ENCODE assay signal across 15 cellular contexts in the genomic region with DNA sequence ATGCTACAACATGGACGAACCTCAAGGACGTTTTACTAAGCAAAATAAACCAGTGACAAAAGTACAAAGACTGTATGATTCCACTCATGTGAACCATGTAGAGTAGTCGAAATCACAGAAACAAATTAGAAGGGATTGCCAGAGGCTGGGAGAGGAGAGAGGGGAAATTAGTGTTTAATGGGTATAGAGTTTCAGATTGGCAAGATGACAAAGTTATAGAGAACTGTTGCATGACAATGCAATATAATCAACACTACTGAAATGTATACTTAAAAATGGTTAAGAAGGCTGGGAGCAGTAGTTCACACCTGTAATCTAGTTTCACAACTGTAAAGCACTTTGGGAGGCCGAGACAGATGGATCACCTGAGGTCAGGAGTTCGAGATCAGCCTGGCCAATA. TPM values are rescaled to one million over a fixed set of nuclear protein-coding genes. Genes with fewer than 3 reads are reported as not detected.
DNase-seq lines count a peak whose midpoint lies in the region; ATAC-seq, FAIRE-seq and TF ChIP-seq lines count a peak whose summit lies in the region.
"Had no signal": no experiment of that assay in that cellular context is flagged by ENCODE, and none has a peak within 500 bp of the region (broad histone marks: within the 10 kb centered on the region; RNA-seq: fewer than 3 reads in every experiment).

No MANE protein-coding gene starts in this region.

- H2BK15ac ChIP-seq in neuronal stem cell (ENCODE audit: low read length) = no peak overlapping the region

- peaks cover 1% of the 10 kb centered on the region for H3K36me3 Mint-ChIP-seq in progenitor cell of endocrine pancreas (ENCODE audit: insufficient read depth)
- H3K36me3 Mint-ChIP-seq: CD8-positive, alpha-beta memory T cell had no signal

- H3K23ac ChIP-seq in neuronal stem cell (ENCODE audit: low read depth, low read length, poor library complexity) = no peak overlapping the region

- H4K8ac ChIP-seq in neuronal stem cell (ENCODE audit: low read depth, low read length) = no peak overlapping the region

- TF ChIP-seq CTCF in mucosa of descending colon (IDR thresholded peaks at IDR 0.05) (no peak), progenitor cell of endocrine pancreas (IDR thresholded peaks at IDR 0.05; ENCODE audit: unreplicated experiment) (no peak)

- H2BK12ac ChIP-seq in neuronal stem cell (ENCODE audit: low read length) = no peak overlapping the region

- no peaks in the 10 kb centered on the region for H3K36me3 ChIP-seq in mucosa of descending colon (ENCODE audit: low read depth)
- H3K36me3 ChIP-seq in neuronal stem cell (replicated peaks in 1 of 2; ENCODE audit: control insufficient read depth in 2 of 2, insufficient read depth in 2 of 2, low read length in 2 of 2) = no peaks in the 10 kb centered on the region
- H3K36me3 ChIP-seq: BLaER1, HAP-1 had no signal

- no peak overlapping the region for H3K27ac Mint-ChIP-seq in progenitor cell of endocrine pancreas
- H3K27ac Mint-ChIP-seq: CD8-positive, alpha-beta memory T cell had no signal

- H4K91ac ChIP-seq in neuronal stem cell (ENCODE audit: low read depth, low read length, poor library complexity) = no peak overlapping the region

- no peak overlapping the region for H3K27ac ChIP-seq in neuronal stem cell (replicated peaks; ENCODE audit: low read length)
- H3K27ac ChIP-seq: BLaER1, SK-N-MC had no signal

- no peaks in the 10 kb centered on the region for H3K27me3 ChIP-seq in neuronal stem cell (ENCODE audit: control insufficient read depth in 3 of 3, insufficient read depth in 3 of 3, low read depth in 1 of 3, low read length in 3 of 3)
- H3K27me3 ChIP-seq: BLaER1 had no signal

- WGBS in neuronal stem cell (ENCODE audit: extremely low coverage in 2 of 2, insufficient read length in 2 of 2, insufficient replicate concordance in 1 of 2), 2 donors = no CpG with 5 or more reads among the region's 5 CpGs

- intact Hi-C loops in mucosa of descending colon (cut with DNase I, micrococcal nuclease) = no loop called here

- no peak overlapping the region for H2AK5ac ChIP-seq in neuronal stem cell (ENCODE audit: low read depth, low read length)

- H3K9me3 ChIP-seq in mucosa of descending colon (no peaks in the 10 kb centered on the region), neuronal stem cell (replicated peaks in 1 of 2; ENCODE audit: control insufficient read depth in 2 of 2, insufficient read depth in 1 of 2, low read depth in 1 of 2, low read length in 2 of 2) (no peaks in the 10 kb centered on the region)
- H3K9me3 ChIP-seq: BLaER1, HAP-1 had no signal

- H3K9ac ChIP-seq in neuronal stem cell (ENCODE audit: low read depth, low read length, poor library complexity) = no peak overlapping the region
- H3K9ac ChIP-seq: BLaER1 had no signal

- no peak overlapping the region for H2AFZ ChIP-seq in neuronal stem cell (ENCODE audit: low read length)

- no peaks in the 10 kb centered on the region for H3K79me1 ChIP-seq in neuronal stem cell (ENCODE audit: low read depth, low read length)

- H3K4me3 Mint-ChIP-seq in progenitor cell of endocrine pancreas (ENCODE audit: low read depth) = no peak overlapping the region
- H3K4me3 Mint-ChIP-seq: CD8-positive, alpha-beta memory T cell had no signal

- peaks cover 8% of the 10 kb centered on the region for H3K4me1 ChIP-seq in mucosa of descending colon (ENCODE audit: low read depth)
- H3K4me1 ChIP-seq in neuronal stem cell (ENCODE audit: control insufficient read depth in 2 of 2, insufficient read depth in 1 of 2, low read depth in 1 of 2, low read length in 2 of 2) = no peaks in the 10 kb centered on the region
- H3K4me1 ChIP-seq: BLaER1 had no signal

- no peaks in the 10 kb centered on the region for H3K27me3 Mint-ChIP-seq in progenitor cell of endocrine pancreas
- H3K27me3 Mint-ChIP-seq: CD8-positive, alpha-beta memory T cell had no signal

- H3K4ac ChIP-seq in neuronal stem cell (ENCODE audit: low read length) = no peak overlapping the region

- H3K14ac ChIP-seq in neuronal stem cell (ENCODE audit: low read length) = no peak overlapping the region

- peak; percentile 37 for ATAC-seq in mucosa of descending colon

- no peak for FAIRE-seq in GM12891 (lab: Jason Lieb, UNC)

- H3K4me1 Mint-ChIP-seq in progenitor cell of endocrine pancreas (ENCODE audit: low read depth) = no peaks in the 10 kb centered on the region
- H3K4me1 Mint-ChIP-seq: CD8-positive, alpha-beta memory T cell had no signal

- no peak overlapping the region for H3K18ac ChIP-seq in neuronal stem cell (ENCODE audit: low read length)

- no peak for TF ChIP-seq POLR2A in GM12891 (IDR thresholded peaks at IDR 0.05; ENCODE audit: low read depth, low read length)

- peak; percentile 75 for DNase-seq in NCI-H1105 (lab: John Stamatoyannopoulos, UW)
- peak; percentile 83 for DNase-seq in NCI-H2081 treated with DMSO at 0.1 percent for 48 hours (lab: John Stamatoyannopoulos, UW)
- DNase-seq in NCI-H446 treated with DMSO at 0.1 percent for 48 hours (lab: John Stamatoyannopoulos, UW) = peak; percentile 15
- no peak for DNase-seq in mucosa of descending colon
- DNase-seq in neuronal stem cell (ENCODE audit: low spot score) = no peak
- no peak for DNase-seq in progenitor cell of endocrine pancreas (ENCODE audit: low spot score, unreplicated experiment)
- DNase-seq in GM12891 (ENCODE audit: insufficient read length, low spot score) = no peak
- DNase-seq: CD8-positive, alpha-beta memory T cell; IMR-90; MV-4-11; NCI-H187 treated with DMSO at 0.1 percent for 48 hours; NCI-H526 had no signal

- no peak overlapping the region for H2BK5ac ChIP-seq in neuronal stem cell (ENCODE audit: low read length)

- H2BK120ac ChIP-seq in neuronal stem cell (ENCODE audit: low read depth, low read length) = no peak overlapping the region

- H3K4me2 ChIP-seq in neuronal stem cell (ENCODE audit: insufficient read depth, low read length, poor library complexity, severe bottlenecking) = no peak overlapping the region
- H3K4me2 ChIP-seq: BLaER1 had no signal

- H3K9me3 Mint-ChIP-seq in progenitor cell of endocrine pancreas (ENCODE audit: low read depth) = no peaks in the 10 kb centered on the region
- H3K9me3 Mint-ChIP-seq: CD8-positive, alpha-beta memory T cell had no signal

- no peak overlapping the region for H3K4me3 ChIP-seq in mucosa of descending colon
- H3K4me3 ChIP-seq in neuronal stem cell (ENCODE audit: low read length in 2 of 2) = no peak overlapping the region
- H3K4me3 ChIP-seq: BLaER1, HAP-1, SK-N-MC had no signal

TF ChIP-seq in GM12891, 5 proteins besides CTCF, POLR2A, EP300 and RAD21:
- TF ChIP-seq SPI1 (IDR thresholded peaks at IDR 0.05; ENCODE audit: low read depth, low read length) = no peak
- TF ChIP-seq TAF1 (IDR thresholded peaks at IDR 0.05; ENCODE audit: low read depth, low read length) = no peak
- TF ChIP-seq POU2F2 (IDR thresholded peaks at IDR 0.05; ENCODE audit: low read depth, low read length) = no peak
- no peak for TF ChIP-seq POLR2AphosphoS5 (IDR thresholded peaks at IDR 0.05; ENCODE audit: low read depth, low read length)
- TF ChIP-seq PAX5 (IDR thresholded peaks at IDR 0.05; ENCODE audit: insufficient read depth, low read length, severe bottlenecking) = no peak

RNA-seq across cellular contexts. Expression of a gene that starts 36.9 kb away (rescaled TPM):
- total RNA-seq in mucosa of descending colon (100 to 1,000 TPM; 235 to 448 (median 442) TPM), progenitor cell of endocrine pancreas (15.7 and 16.0 TPM in 2 replicates)
- 6.4 TPM for polyA plus RNA-seq in neuronal stem cell (2013, experiment 1 of 2)
- polyA plus RNA-seq in neuronal stem cell (2013, experiment 2 of 2) = 6.5 TPM
- polyA plus RNA-seq in GM12891 (2012; ENCODE audit: low read depth, missing spikeins) = 0.54 TPM

RNA-seq across cellular contexts. Expression of a gene that starts 54.5 kb away (rescaled TPM):
- total RNA-seq in mucosa of descending colon (10 to 100 TPM; 16.0 to 21.1 (median 18.1) TPM), progenitor cell of endocrine pancreas (20.3 and 24.7 TPM in 2 replicates)
- 10.3 TPM for polyA plus RNA-seq in neuronal stem cell (2013, experiment 1 of 2)
- 10.8 TPM for polyA plus RNA-seq in neuronal stem cell (2013, experiment 2 of 2)
- polyA plus RNA-seq in GM12891 (2012; ENCODE audit: low read depth, missing spikeins) = 11.8 TPM

Comparison
In these comparisons a context has a peak if more than half of its experiments do, and no peak if none do; other contexts are left out.
1. DNase-seq: peak in NCI-H1105 (single experiment), NCI-H2081 treated with DMSO at 0.1 percent for 48 hours (single experiment) and NCI-H446 treated with DMSO at 0.1 percent for 48 hours (single experiment); none in mucosa of descending colon (0 of 3), neuronal stem cell (single experiment), progenitor cell of endocrine pancreas (single experiment) and GM12891 (single experiment).
2. RNA of a gene that starts 36.9 kb away (total RNA-seq): 235 to 448 TPM in mucosa of descending colon; 15.7 to 16.0 TPM in progenitor cell of endocrine pancreas; every median in the first group is over 10 times any median in the second.